In the genomic region with DNA sequence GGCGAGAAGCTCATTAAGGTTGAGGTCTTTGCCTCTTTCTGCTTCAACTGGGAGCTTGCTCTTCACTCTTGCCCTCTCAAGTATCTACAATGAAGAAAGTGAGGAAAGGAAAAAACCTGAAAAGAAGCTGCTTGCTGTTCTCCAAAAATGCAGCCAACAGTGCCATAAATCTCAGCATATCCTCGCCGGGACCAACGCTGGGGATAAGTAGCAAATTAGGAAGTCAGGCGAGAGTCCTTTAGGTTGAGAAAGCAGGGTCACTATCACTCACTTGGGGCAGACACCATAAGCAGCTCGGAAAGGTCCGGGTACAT, we compare ENCODE assay signal across 8 cellular contexts. TPM values are rescaled to one million over a fixed set of nuclear protein-coding genes. Genes with fewer than 3 reads are reported as not detected.
A peak's percentile ranks its signal among the peaks of the same experiment; 100 is the strongest.
DNase-seq lines count a peak whose midpoint lies in the region; ATAC-seq and TF ChIP-seq lines count a peak whose summit lies in the region.

No MANE protein-coding gene starts in this region.

- H3K9me3 Mint-ChIP-seq in neural progenitor cell: no peaks in the 10 kb centered on the region

- peaks cover 9% of the 10 kb centered on the region for H4K20me1 ChIP-seq in neural progenitor cell (ENCODE audit: low read depth)

- peak overlapping the region; percentile 85 for H2AFZ ChIP-seq in neural progenitor cell (replicated peaks)

- H3K4me3 Mint-ChIP-seq in neural progenitor cell: peak overlapping the region; percentile 99

- no peaks in the 10 kb centered on the region for H3K9me3 ChIP-seq in neural progenitor cell (ENCODE audit: low read depth)

- peaks cover 14% of the 10 kb centered on the region for H3K4me1 ChIP-seq in neural progenitor cell

- H3K4me1 Mint-ChIP-seq in neural progenitor cell: peaks cover 22% of the 10 kb centered on the region

- H3K27ac Mint-ChIP-seq in neural progenitor cell: peak overlapping the region; percentile 97

- H3K36me3 ChIP-seq in neural progenitor cell: no peaks in the 10 kb centered on the region

- peaks cover 14% of the 10 kb centered on the region for H3F3A ChIP-seq in neural progenitor cell (ENCODE audit: low read depth)

- no peak for TF ChIP-seq CTCF in LNCaP clone FGC (IDR thresholded peaks at IDR 0.05; ENCODE audit: control insufficient read depth, extremely low read depth, insufficient read depth)
- no peak for TF ChIP-seq CTCF in dorsolateral prefrontal cortex (IDR thresholded peaks at IDR 0.05 in 54 of 56, conservative IDR thresholded peaks at IDR 0.05 in 2 of 56; ENCODE audit: low read depth in 1 of 56, partially characterized antibody in 56 of 56)
- TF ChIP-seq CTCF in neural progenitor cell (IDR thresholded peaks at IDR 0.05): no peak
- TF ChIP-seq CTCF in GM20000 (IDR thresholded peaks at IDR 0.05; ENCODE audit: extremely low read depth, missing control alignments): no peak

- ATAC-seq in HG02885 (IDR thresholded peaks at IDR 0.05; ENCODE audit: poor library complexity, unreplicated experiment): no peak

- H3K79me2 ChIP-seq in neural progenitor cell (ENCODE audit: low read depth): peaks cover 54% of the 10 kb centered on the region

- peak overlapping the region; percentile 91 for H3K4me3 ChIP-seq in LNCaP clone FGC (ENCODE audit: low read depth, low read length)
- H3K4me3 ChIP-seq in dorsolateral prefrontal cortex: peak overlapping the region; percentile 52 to 100 (median 94)
- H3K4me3 ChIP-seq in neural progenitor cell: peak overlapping the region; percentile 92

- intact Hi-C loops in dorsolateral prefrontal cortex (cut with DNase I): loop anchor here (5.0 to 10.0 kb wide), 2 partner anchors 123 to 496 kb away; partner anchors contain the start of genes CPLANE1 (in 2 of the 2) and NIPBL (in 1 of the 2)

- peak overlapping the region; percentile 97 for H3K4me2 ChIP-seq in neural progenitor cell

- H3K36me3 Mint-ChIP-seq in neural progenitor cell: peaks cover 2% of the 10 kb centered on the region

- H3K27ac ChIP-seq in dorsolateral prefrontal cortex (peak overlapping the region in 53 of 59 donors; percentile 12 to 89 (median 80)), neural progenitor cell (peak overlapping the region; percentile 62)

- peaks cover 4% of the 10 kb centered on the region for H3K27me3 Mint-ChIP-seq in neural progenitor cell (ENCODE audit: insufficient read depth, low read depth)

- DNase-seq in NCI-H524 (lab: John Stamatoyannopoulos, UW) (peak; percentile 32 to 56), NCI-H524 treated with DMSO at 0.1 percent for 48 hours (lab: John Stamatoyannopoulos, UW) (no peak), LNCaP clone FGC (ENCODE audit: low read depth) (no peak), dorsolateral prefrontal cortex (no peak), neural progenitor cell (ENCODE audit: low spot score) (no peak), NCI-H187 (lab: John Stamatoyannopoulos, UW) (no peak), GM20000 (ENCODE audit: low spot score) (no peak)

- H3K27me3 ChIP-seq in dorsolateral prefrontal cortex: no peaks in the 10 kb centered on the region
- no peaks in the 10 kb centered on the region for H3K27me3 ChIP-seq in neural progenitor cell

- peak overlapping the region; percentile 90 for H3K9ac ChIP-seq in neural progenitor cell

RNA-seq across cellular contexts. Expression of gene NUP155, which starts 0.4 kb away (rescaled TPM):
- total RNA-seq in dorsolateral prefrontal cortex: 10 to 100 TPM; 16.3 to 29.8 (median 23.4) TPM
- 70.2 and 89.3 TPM in 2 replicates for total RNA-seq in neural progenitor cell (ENCODE audit: low replicate concordance)

RNA-seq across cellular contexts. Expression of gene WDR70, which starts 8.6 kb away (rescaled TPM):
- total RNA-seq in dorsolateral prefrontal cortex: 10 to 100 TPM; 25.4 to 57.1 (median 41.2) TPM
- total RNA-seq in neural progenitor cell (ENCODE audit: low replicate concordance): 42.6 and 46.2 TPM in 2 replicates

Comparison
In these comparisons a context has a peak if more than half of its experiments do, and no peak if none do; other contexts are left out.
1. DNase-seq: peak in NCI-H524 (2 of 2); none in NCI-H524 treated with DMSO at 0.1 percent for 48 hours (single experiment), LNCaP clone FGC (single experiment), dorsolateral prefrontal cortex (0 of 10), neural progenitor cell (single experiment), NCI-H187 (0 of 2) and GM20000 (single experiment).
2. Peak in every context shown above with its lines, with median percentiles within 50 percentile points of each other: H3K4me3 ChIP-seq.